Comparison of ENCODE assay signal across 1 cellular context in genomic region chr7:23454880-23455526, GRCh38.
TF ChIP-seq lines count a peak whose summit lies in the region.

No MANE protein-coding gene starts in this region.

TF ChIP-seq in K562, 482 proteins besides CTCF, POLR2A, EP300 and RAD21:
- TF ChIP-seq XRCC3 (IDR thresholded peaks at IDR 0.05) (no peak), ELF2 (CRISPR knock-in tag; IDR thresholded peaks at IDR 0.05) (no peak), NFE2L1 (tag; IDR thresholded peaks at IDR 0.05; ENCODE audit: borderline replicate concordance, low read depth) (no peak), ZNF583 (CRISPR knock-in tag; IDR thresholded peaks at IDR 0.05) (no peak), KHSRP (IDR thresholded peaks at IDR 0.05) (no peak), ZNF764 (CRISPR knock-in tag; IDR thresholded peaks at IDR 0.05; ENCODE audit: low read depth) (no peak), KDM5B (IDR thresholded peaks at IDR 0.05; ENCODE audit: insufficient replicate concordance, low read depth, low read length) (no peak), ZBTB8A (IDR thresholded peaks at IDR 0.05; ENCODE audit: partially characterized antibody) (no peak), PCBP1 (IDR thresholded peaks at IDR 0.05; ENCODE audit: low read depth, low read length, poor library complexity, severe bottlenecking) (no peak)
- TF ChIP-seq, protein P1, sequence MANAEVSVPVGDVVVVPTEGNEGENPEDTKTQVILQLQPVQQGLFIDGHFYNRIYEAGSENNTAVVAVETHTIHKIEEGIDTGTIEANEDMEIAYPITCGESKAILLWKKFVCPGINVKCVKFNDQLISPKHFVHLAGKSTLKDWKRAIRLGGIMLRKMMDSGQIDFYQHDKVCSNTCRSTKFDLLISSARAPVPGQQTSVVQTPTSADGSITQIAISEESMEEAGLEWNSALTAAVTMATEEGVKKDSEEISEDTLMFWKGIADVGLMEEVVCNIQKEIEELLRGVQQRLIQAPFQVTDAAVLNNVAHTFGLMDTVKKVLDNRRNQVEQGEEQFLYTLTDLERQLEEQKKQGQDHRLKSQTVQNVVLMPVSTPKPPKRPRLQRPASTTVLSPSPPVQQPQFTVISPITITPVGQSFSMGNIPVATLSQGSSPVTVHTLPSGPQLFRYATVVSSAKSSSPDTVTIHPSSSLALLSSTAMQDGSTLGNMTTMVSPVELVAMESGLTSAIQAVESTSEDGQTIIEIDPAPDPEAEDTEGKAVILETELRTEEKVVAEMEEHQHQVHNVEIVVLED (CRISPR knock-in tag; IDR thresholded peaks at IDR 0.05): no peak
